1 cellular context compared by ENCODE assay signal in genomic region chr9:34650816-34651215, GRCh38.
TF ChIP-seq lines count a peak whose summit lies in the region.

No MANE protein-coding gene starts in this region.

TF ChIP-seq in GM23338, 12 proteins besides CTCF, POLR2A, EP300 and RAD21 (continued from another document):
- TF ChIP-seq ETS1 (IDR thresholded peaks at IDR 0.05) (no peak), REST (IDR thresholded peaks at IDR 0.05; ENCODE audit: unreplicated experiment) (no peak), ZNF114 (CRISPR knock-in tag; IDR thresholded peaks at IDR 0.05) (no peak), STAT1 (IDR thresholded peaks at IDR 0.05; ENCODE audit: unreplicated experiment) (no peak), ZNF331 (CRISPR knock-in tag; IDR thresholded peaks at IDR 0.05; ENCODE audit: low read depth) (no peak)
